8 cellular contexts compared by ENCODE assay signal in the genomic region with DNA sequence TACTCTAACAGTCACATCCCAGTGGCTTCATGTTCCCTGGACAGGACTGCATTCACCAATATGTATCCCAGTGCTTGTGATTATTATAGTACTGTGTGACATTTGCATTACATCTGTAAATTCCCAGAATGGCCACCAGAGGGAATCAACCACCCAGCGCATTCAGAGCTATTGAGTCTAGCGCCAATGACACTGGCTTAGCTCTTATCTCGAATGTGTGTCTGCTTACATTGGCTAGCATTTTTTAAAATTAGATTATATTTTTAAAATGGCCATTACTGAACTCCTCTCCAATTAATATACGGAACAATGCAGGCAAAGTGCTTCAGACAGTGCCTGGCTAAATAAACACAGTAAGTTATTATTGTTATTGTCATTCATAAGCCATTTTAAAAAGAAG. TPM values are rescaled to one million over a fixed set of nuclear protein-coding genes. Genes with fewer than 3 reads are reported as not detected.
DNase-seq lines count a peak whose midpoint lies in the region; ATAC-seq and TF ChIP-seq lines count a peak whose summit lies in the region.

No MANE protein-coding gene starts in this region.

- TF ChIP-seq CTCF in AG04449 (IDR thresholded peaks at IDR 0.05; ENCODE audit: insufficient read depth, low read length, missing control alignments) (peak; percentile 78), GM12873 (IDR thresholded peaks at IDR 0.05; ENCODE audit: insufficient read depth, low read depth, low read length, missing control alignments) (peak; percentile 80), testis (IDR thresholded peaks at IDR 0.05) (peak; percentile 92 to 93 (median 93))

- no peaks in the 10 kb centered on the region for H3K9me3 Mint-ChIP-seq in T-cell

- CTCF ChIA-PET in AG04449 (lab: Yijun Ruan, JAX) (interaction anchor here (0.6 to 31.0 kb wide), 51 partner anchors 10 to 1726 kb away, joined by 3 to 1392 read pairs (median 4); a partner anchor contains a TSS), T-cell (lab: Charles Lee) (interaction anchor here (0.5 to 10.0 kb wide), 52 partner anchors 9 to 1726 kb away, joined by 3 to 105 read pairs (median 4); a partner anchor contains a TSS)

- H3K27me3 ChIP-seq in testis = no peaks in the 10 kb centered on the region

- ATAC-seq in HG02798 (IDR thresholded peaks at IDR 0.05; ENCODE audit: poor library complexity, unreplicated experiment) (peak; percentile 82), T-cell (replicated peaks in 1 of 4) (peak; percentile 67 to 81 (median 76))

- H3K27ac ChIP-seq in testis = no peak overlapping the region

- no peak overlapping the region for H3K4me3 Mint-ChIP-seq in T-cell

- no peak overlapping the region for H3K27ac Mint-ChIP-seq in T-cell

- intact Hi-C loops in testis (cut with DNase I; ENCODE audit: low total_unique reads) = loop anchor here (5.0 kb wide), 1 partner anchor 485 kb away; no protein-coding TSS in a partner anchor

- peaks cover 14 to 18% (median 17%) of the 10 kb centered on the region in 3 donors for H3K4me1 Mint-ChIP-seq in T-cell

- H3K4me3 ChIP-seq in AG04449 (ENCODE audit: low read depth, low read length) (no peak overlapping the region), testis (no peak overlapping the region)

- H3K9me3 ChIP-seq in testis = no peaks in the 10 kb centered on the region

- H3K27me3 Mint-ChIP-seq in T-cell = no peaks in the 10 kb centered on the region

- peaks cover 4% of the 10 kb centered on the region for H3K4me1 ChIP-seq in testis

- POLR2A ChIA-PET in AG04449 (lab: Yijun Ruan, JAX) (interaction anchor here (1.0 kb wide), 1 partner anchor 185 kb away, joined by 6 read pairs; no protein-coding TSS in a partner anchor), T-cell (lab: Charles Lee) (no interaction called here)

- TF ChIP-seq POLR2A in testis (IDR thresholded peaks at IDR 0.05) = no peak

- no peaks in the 10 kb centered on the region for H3K36me3 Mint-ChIP-seq in T-cell

- no peaks in the 10 kb centered on the region for H3K36me3 ChIP-seq in testis (ENCODE audit: low read depth, missing control alignments)

- 3 to 8% methylated on average over 4 of the region's 4 CpGs for WGBS in testis, 2 donors

- no peak for DNase-seq in AG04449 (ENCODE audit: low read depth, low spot score)
- DNase-seq in NCI-H1436 treated with DMSO at 0.1 percent for 48 hours (lab: John Stamatoyannopoulos, UW) = peak; percentile 11
- DNase-seq in T-cell = peak in 20 of 34 experiments; percentile 4 to 34 (median 21)
- DNase-seq in effector CD4-positive, alpha-beta T cell = peak; percentile 5
- DNase-seq in medulla oblongata (ENCODE audit: extremely low spot score) = peak; percentile 90
- peak; percentile 59 for DNase-seq in testis

RNA-seq across cellular contexts. Expression of a gene that starts 36.3 kb away (rescaled TPM):
- total RNA-seq in T-cell (not detected), testis (1 to 10 TPM in 1 of 2 donors, under 1 TPM in 1; 0.99 to 1.3 TPM)
- 2.0 TPM for polyA plus RNA-seq in testis (ENCODE audit: insufficient read depth, low read depth, low replicate concordance)
